In genomic region chr22:35140879-35141745, GRCh38 we compare ENCODE assay signal across 11 cellular contexts.
A peak's percentile ranks its signal among the peaks of the same experiment; 100 is the strongest.
DNase-seq lines count a peak whose midpoint lies in the region; ATAC-seq and TF ChIP-seq lines count a peak whose summit lies in the region.
"Had no signal": no experiment of that assay in that cellular context is flagged by ENCODE, and none has a peak within 500 bp of the region (broad histone marks: within the 10 kb centered on the region; RNA-seq: fewer than 3 reads in every experiment).

No MANE protein-coding gene starts in this region.

- H3K79me2 ChIP-seq in HCT116 (ENCODE audit: insufficient read depth, low read length): no peaks in the 10 kb centered on the region
- H3K79me2 ChIP-seq: parathyroid adenoma had no signal

- no peak overlapping the region for H3K27ac Mint-ChIP-seq in activated CD4-positive, alpha-beta T cell treated with anti-CD3 and anti-CD28 coated beads for 36 hours

- no peak overlapping the region for H3K4me3 Mint-ChIP-seq in activated CD4-positive, alpha-beta T cell treated with anti-CD3 and anti-CD28 coated beads for 36 hours

- H3K4me1 ChIP-seq in HCT116 (ENCODE audit: control insufficient read depth in 1 of 2, insufficient read depth in 2 of 2, low read length in 2 of 2) (peaks cover 15 to 20% of the 10 kb centered on the region in 2 experiments), neuronal stem cell (ENCODE audit: control insufficient read depth in 2 of 2, insufficient read depth in 1 of 2, low read depth in 1 of 2, low read length in 2 of 2) (no peaks in the 10 kb centered on the region)
- H3K4me1 ChIP-seq: parathyroid adenoma had no signal

- H3K79me1 ChIP-seq in neuronal stem cell (ENCODE audit: low read depth, low read length): no peaks in the 10 kb centered on the region

- DNase-seq in activated CD4-positive, alpha-beta T cell treated with anti-CD3 and anti-CD28 coated beads for 36 hours: peak; percentile 36
- no peak for DNase-seq in activated CD4-positive, alpha-beta T cell treated with anti-CD3 and anti-CD28 coated beads for 4 hours
- DNase-seq in HCT116 (ENCODE audit: low read depth, low spot score) (no peak), RWPE1 (ENCODE audit: low spot score) (peak; percentile 13), neuronal stem cell (ENCODE audit: low spot score) (peak; percentile 26)
- DNase-seq: amygdala; NK-92 treated with Interleukin-12 subunit alpha and Interleukin-12 subunit beta, amount 100 ng/mL, for 24 hours had no signal

- H3K4me1 Mint-ChIP-seq in activated CD4-positive, alpha-beta T cell treated with anti-CD3 and anti-CD28 coated beads for 36 hours: no peaks in the 10 kb centered on the region

- H4K8ac ChIP-seq in neuronal stem cell (ENCODE audit: low read depth, low read length): no peak overlapping the region

- no peak overlapping the region for H3K23ac ChIP-seq in neuronal stem cell (ENCODE audit: low read depth, low read length, poor library complexity)

- H3K18ac ChIP-seq in neuronal stem cell (ENCODE audit: low read length): peak overlapping the region; percentile 54

- RAD21 ChIA-PET in HCT116 (lab: Charles Lee; ENCODE audit: low non-redundant PET in 1 of 2, low total read pairs in 2 of 2, uncharacterized antibody in 2 of 2, unreplicated experiment in 2 of 2): no interaction called here

- H2BK120ac ChIP-seq in neuronal stem cell (ENCODE audit: low read depth, low read length): no peak overlapping the region

- peak overlapping the region; percentile 8 for H2BK15ac ChIP-seq in neuronal stem cell (ENCODE audit: low read length)

- CTCF ChIA-PET in activated CD4-positive, alpha-beta T cell treated with anti-CD3 and anti-CD28 coated beads for 36 hours (lab: Charles Lee): interaction anchor here (0.6 to 2.6 kb wide), 5 partner anchors 10 to 167 kb away, joined by 3 to 18 read pairs (median 4); no protein-coding TSS in a partner anchor
- CTCF ChIA-PET in HCT116 (lab: Charles Lee) (interaction anchor here (0.8 to 3.2 kb wide), 5 partner anchors 10 to 99 kb away, joined by 3 to 13 read pairs (median 6); no protein-coding TSS in a partner anchor), RWPE1 (lab: Yijun Ruan, JAX) (no interaction called here)

- H2BK12ac ChIP-seq in neuronal stem cell (ENCODE audit: low read length): no peak overlapping the region

- H3K9ac ChIP-seq in HCT116 (ENCODE audit: low read length) (peak overlapping the region; percentile 7; the same call in 1 of the 2 replicates), neuronal stem cell (ENCODE audit: low read depth, low read length, poor library complexity) (no peak overlapping the region)
- H3K9ac ChIP-seq: parathyroid adenoma had no signal

- H3K9me3 Mint-ChIP-seq in activated CD4-positive, alpha-beta T cell treated with anti-CD3 and anti-CD28 coated beads for 36 hours (ENCODE audit: low read depth): no peaks in the 10 kb centered on the region

- H3K27me3 ChIP-seq in HCT116 (ENCODE audit: insufficient read depth, low read length) (no peaks in the 10 kb centered on the region), neuronal stem cell (ENCODE audit: control insufficient read depth in 3 of 3, insufficient read depth in 3 of 3, low read depth in 1 of 3, low read length in 3 of 3) (no peaks in the 10 kb centered on the region)

- POLR2A ChIA-PET in activated CD4-positive, alpha-beta T cell treated with anti-CD3 and anti-CD28 coated beads for 36 hours (lab: Charles Lee): no interaction called here
- POLR2A ChIA-PET in HCT116 (lab: Charles Lee): no interaction called here
- POLR2A ChIA-PET in RWPE1 (lab: Yijun Ruan, JAX; ENCODE audit: low non-redundant PET): no interaction called here

- ATAC-seq in activated CD4-positive, alpha-beta T cell treated with anti-CD3 and anti-CD28 coated beads for 36 hours: no peak
- ATAC-seq in HCT116: peak; percentile 74
- no peak for ATAC-seq in GM19324 (IDR thresholded peaks at IDR 0.05; ENCODE audit: low FRiP score, unreplicated experiment)
- no peak for ATAC-seq in HG03565 (IDR thresholded peaks at IDR 0.05; ENCODE audit: unreplicated experiment)
- ATAC-seq in GM19328 (IDR thresholded peaks at IDR 0.05; ENCODE audit: unreplicated experiment): no peak

- peak; percentile 41 for TF ChIP-seq RAD21 in HCT116 (IDR thresholded peaks at IDR 0.05; ENCODE audit: low read depth)

- H4K91ac ChIP-seq in neuronal stem cell (ENCODE audit: low read depth, low read length, poor library complexity): no peak overlapping the region

- WGBS in neuronal stem cell (ENCODE audit: extremely low coverage in 2 of 2, insufficient read length in 2 of 2, insufficient replicate concordance in 1 of 2), 2 donors: no CpG with 5 or more reads among the region's 12 CpGs

- H2AK5ac ChIP-seq in neuronal stem cell (ENCODE audit: low read depth, low read length): peak overlapping the region; percentile 35

- H3K9me3 ChIP-seq in HCT116 (ENCODE audit: control insufficient read depth in 1 of 2, insufficient read depth in 1 of 2, low read depth in 1 of 2, low read length in 2 of 2) (no peaks in the 10 kb centered on the region), neuronal stem cell (replicated peaks in 1 of 2; ENCODE audit: control insufficient read depth in 2 of 2, insufficient read depth in 1 of 2, low read depth in 1 of 2, low read length in 2 of 2) (no peaks in the 10 kb centered on the region)

- H3K4me2 ChIP-seq in HCT116 (ENCODE audit: low read length): peak overlapping the region; percentile 58
- no peak overlapping the region for H3K4me2 ChIP-seq in neuronal stem cell (ENCODE audit: insufficient read depth, low read length, poor library complexity, severe bottlenecking)

- no peaks in the 10 kb centered on the region for H4K20me1 ChIP-seq in HCT116 (ENCODE audit: insufficient read depth)

- intact Hi-C loops in activated CD4-positive, alpha-beta T cell treated with anti-CD3 and anti-CD28 coated beads for 36 hours (cut with DNase I, micrococcal nuclease): loop anchor here (10.0 kb wide), 3 partner anchors 96 to 726 kb away; no protein-coding TSS in a partner anchor
- intact Hi-C loops in HCT116 (cut with micrococcal nuclease): no loop called here

- H3K14ac ChIP-seq in neuronal stem cell (ENCODE audit: low read length): no peak overlapping the region

- no peak overlapping the region; a peak in 1 of 4 replicates for H3K4me3 ChIP-seq in HCT116 (replicated peaks in 1 of 2; ENCODE audit: low read depth in 1 of 2, low read length in 2 of 2)
- H3K4me3 ChIP-seq in neuronal stem cell (ENCODE audit: low read length in 2 of 2): no peak overlapping the region

- peak overlapping the region; percentile 22; the same call in 1 of the 2 replicates for H3K27ac ChIP-seq in HCT116 (ENCODE audit: low read depth, low read length)
- no peak overlapping the region for H3K27ac ChIP-seq in RWPE1
- no peak overlapping the region for H3K27ac ChIP-seq in neuronal stem cell (replicated peaks; ENCODE audit: low read length)
- H3K27ac ChIP-seq: parathyroid adenoma had no signal

- H3K36me3 Mint-ChIP-seq in activated CD4-positive, alpha-beta T cell treated with anti-CD3 and anti-CD28 coated beads for 36 hours (ENCODE audit: low read depth): no peaks in the 10 kb centered on the region

- H3K27me3 Mint-ChIP-seq in activated CD4-positive, alpha-beta T cell treated with anti-CD3 and anti-CD28 coated beads for 36 hours: peaks cover 6% of the 10 kb centered on the region

- TF ChIP-seq POLR2A in HCT116 (IDR thresholded peaks at IDR 0.05; ENCODE audit: borderline replicate concordance, extremely low read depth, insufficient read depth, insufficient read length): no peak

- H2AFZ ChIP-seq in HCT116 (ENCODE audit: low read depth, low read length, poor library complexity, severe bottlenecking) (no peak overlapping the region), neuronal stem cell (ENCODE audit: low read length) (no peak overlapping the region)
- H2AFZ ChIP-seq: parathyroid adenoma had no signal

- TF ChIP-seq CTCF in HCT116 (IDR thresholded peaks at IDR 0.05 in 2 of 3, conservative IDR thresholded peaks at IDR 0.05 in 1 of 3; ENCODE audit: borderline replicate concordance in 1 of 3, insufficient read depth in 1 of 3, low read depth in 2 of 3, low read length in 2 of 3): peak; percentile 6 to 66 (median 53); a peak in 4 of 6 replicates
- no peak for TF ChIP-seq CTCF in RWPE1 (conservative IDR thresholded peaks at IDR 0.05; ENCODE audit: low read depth)

- no peak overlapping the region for H2BK5ac ChIP-seq in neuronal stem cell (ENCODE audit: low read length)

- BruUV-seq in HCT116 (replicated peaks; lab: Mats Ljungman, UMichigan): no TSS peak

- no peaks in the 10 kb centered on the region for H3K36me3 ChIP-seq in HCT116 (ENCODE audit: control insufficient read depth in 1 of 2, insufficient read depth in 2 of 2, low read length in 2 of 2)
- no peaks in the 10 kb centered on the region for H3K36me3 ChIP-seq in neuronal stem cell (replicated peaks in 1 of 2; ENCODE audit: control insufficient read depth in 2 of 2, insufficient read depth in 2 of 2, low read length in 2 of 2)

- H3K9me2 ChIP-seq in HCT116 (ENCODE audit: insufficient read depth): no peaks in the 10 kb centered on the region

- no peak overlapping the region for H3K4ac ChIP-seq in neuronal stem cell (ENCODE audit: low read length)

TF ChIP-seq in HCT116, 20 proteins besides CTCF, POLR2A, EP300 and RAD21:
- no peak for TF ChIP-seq TCF7L2 (IDR thresholded peaks at IDR 0.05; ENCODE audit: borderline replicate concordance, extremely low read depth, insufficient read depth, insufficient read length)
- no peak for TF ChIP-seq FOSL1 (IDR thresholded peaks at IDR 0.05; ENCODE audit: low read depth)
- TF ChIP-seq ZBTB33 (IDR thresholded peaks at IDR 0.05; ENCODE audit: extremely low read depth, insufficient replicate concordance, low read length): no peak
- TF ChIP-seq SP1 (IDR thresholded peaks at IDR 0.05; ENCODE audit: low read depth): no peak
- TF ChIP-seq SIN3A (IDR thresholded peaks at IDR 0.05; ENCODE audit: low read depth): no peak
- TF ChIP-seq EZH2phosphoT487 (IDR thresholded peaks at IDR 0.05; ENCODE audit: borderline replicate concordance): no peak

Comparison
In these comparisons a context has a peak if more than half of its experiments do, and no peak if none do; other contexts are left out.
1. DNase-seq: peak in activated CD4-positive, alpha-beta T cell treated with anti-CD3 and anti-CD28 coated beads for 36 hours (single experiment), RWPE1 (single experiment) and neuronal stem cell (single experiment); none in activated CD4-positive, alpha-beta T cell treated with anti-CD3 and anti-CD28 coated beads for 4 hours (0 of 2) and HCT116 (single experiment).